In genomic region chr4:90495211-90495610, GRCh38 we compare ENCODE assay signal across 18 cellular contexts.
"Had no signal": no experiment of that assay in that cellular context is flagged by ENCODE, and none has a peak within 500 bp of the region (broad histone marks: within the 10 kb centered on the region; RNA-seq: fewer than 3 reads in every experiment).

No MANE protein-coding gene starts in this region.

- H3K4me1 ChIP-seq: esophagus squamous epithelium, left ventricle myocardium inferior, right lobe of liver, stomach, testis, upper lobe of left lung had no signal

- DNase-seq: activated B cell treated with CpG ODN at 0.5 μM for 24 hours; activated CD4-positive, alpha-beta T cell treated with anti-CD3 and anti-CD28 coated beads, Interleukin-2, amount 10 ng/mL, durations not matched to agents 7 days and 5 days; activated CD8-positive, alpha-beta memory T cell treated with anti-CD3 and anti-CD28 coated beads for 24 hours; activated naive CD8-positive, alpha-beta T cell treated with anti-CD3 and anti-CD28 coated beads, Interleukin-2, amount 10 ng/mL, durations not matched to agents 7 days and 5 days; anterior cingulate cortex; cortex of kidney; effector CD4-positive, alpha-beta T cell; esophagus squamous epithelium; hippocampal formation; kidney; left ventricle myocardium inferior; naive B cell; ovary; right lobe of liver; stomach; testis; upper lobe of left lung had no signal

- H3K27ac ChIP-seq: esophagus squamous epithelium, left ventricle myocardium inferior, ovary, right lobe of liver, stomach, testis, upper lobe of left lung had no signal

- H3K4me2 ChIP-seq: smooth muscle cell had no signal

- H3K4me3 ChIP-seq: esophagus squamous epithelium, left ventricle myocardium inferior, ovary, right lobe of liver, stomach, testis, upper lobe of left lung had no signal

- H3K9me3 ChIP-seq: ovary, right lobe of liver, testis had no signal

- H3K27me3 ChIP-seq: esophagus squamous epithelium, ovary, right lobe of liver, stomach, testis, upper lobe of left lung had no signal

- H3K36me3 ChIP-seq: esophagus squamous epithelium, left ventricle myocardium inferior, ovary, right lobe of liver, stomach, upper lobe of left lung had no signal

- ATAC-seq: right lobe of liver had no signal
